Comparison of ENCODE assay signal across 12 cellular contexts in genomic region chr11:108538022-108538424, GRCh38. TPM values are rescaled to one million over a fixed set of nuclear protein-coding genes. Genes with fewer than 3 reads are reported as not detected.
DNase-seq lines count a peak whose midpoint lies in the region; ATAC-seq, FAIRE-seq and TF ChIP-seq lines count a peak whose summit lies in the region.
"Had no signal": no experiment of that assay in that cellular context is flagged by ENCODE, and none has a peak within 500 bp of the region (broad histone marks: within the 10 kb centered on the region; RNA-seq: fewer than 3 reads in every experiment).

No MANE protein-coding gene starts in this region.

- no peak for TF ChIP-seq POLR2A in GM12892 (IDR thresholded peaks at IDR 0.05; ENCODE audit: low read depth, low read length)

- H3K27ac ChIP-seq in skin epidermis = peak overlapping the region in 17 of 21 experiments; percentile 7 to 75 (median 44)
- H3K27ac ChIP-seq: tibial nerve had no signal

- DNase-seq in GM12892 (ENCODE audit: insufficient read length) (no peak), NCI-H1092 (lab: John Stamatoyannopoulos, UW) (peak; percentile 8), OCI-M2 (lab: John Stamatoyannopoulos, UW; ENCODE audit: unreplicated experiment) (no peak), NCI-H774 (lab: John Stamatoyannopoulos, UW) (no peak)
- DNase-seq: PC-3; stimulated activated CD4-positive, alpha-beta T cell treated with anti-CD3 and anti-CD28 coated beads, Interleukin-2, amount 100 ng/mL, for 24 hours had no signal

- FAIRE-seq in GM12892 (lab: Jason Lieb, UNC) = peak; percentile 14
- FAIRE-seq in islet of Langerhans (lab: Jason Lieb, UNC) = peak; percentile 70
- FAIRE-seq: TTC549 had no signal

- peak overlapping the region in 5 of 7 experiments; percentile 3 to 27 (median 16) for H3K4me3 ChIP-seq in skin epidermis
- H3K4me3 ChIP-seq: tibial nerve had no signal

- no peak for ATAC-seq in HG02884 (IDR thresholded peaks at IDR 0.05; ENCODE audit: unreplicated experiment)
- no peak for ATAC-seq in GM18909 (IDR thresholded peaks at IDR 0.05; ENCODE audit: poor library complexity, unreplicated experiment)
- ATAC-seq: PC-3 had no signal

RNA-seq across cellular contexts. Expression of gene POGLUT3, which starts 39.8 kb away (rescaled TPM):
- polyA plus RNA-seq in GM12892 (2012; ENCODE audit: missing spikeins) = 8.9 TPM

RNA-seq across cellular contexts. Expression of gene EXPH5, which starts 55.5 kb away (rescaled TPM):
- 1.7 TPM for polyA plus RNA-seq in GM12892 (2012; ENCODE audit: missing spikeins)
